In genomic region chr15:39157902-39158301, GRCh38 we compare ENCODE assay signal across 1 cellular context.
TF ChIP-seq lines count a peak whose summit lies in the region.

No MANE protein-coding gene starts in this region.

TF ChIP-seq in GM23338, 12 proteins besides CTCF, POLR2A, EP300 and RAD21 (continued from another document):
- no peak for TF ChIP-seq ZNF462 (CRISPR knock-in tag; IDR thresholded peaks at IDR 0.05)
- no peak for TF ChIP-seq EZH2phosphoT487 (IDR thresholded peaks at IDR 0.05; ENCODE audit: unreplicated experiment)
- TF ChIP-seq JUNB (IDR thresholded peaks at IDR 0.05; ENCODE audit: unreplicated experiment), result no peak
- TF ChIP-seq CREB1 (CRISPR knock-in tag; IDR thresholded peaks at IDR 0.05; ENCODE audit: low read depth), result no peak
- TF ChIP-seq ETS1 (IDR thresholded peaks at IDR 0.05), result no peak
- TF ChIP-seq ZNF331 (CRISPR knock-in tag; IDR thresholded peaks at IDR 0.05; ENCODE audit: low read depth), result no peak
- TF ChIP-seq STAT1 (IDR thresholded peaks at IDR 0.05; ENCODE audit: unreplicated experiment), result no peak
- no peak for TF ChIP-seq POLR2AphosphoS5 (IDR thresholded peaks at IDR 0.05; ENCODE audit: low read depth)
- no peak for TF ChIP-seq REST (IDR thresholded peaks at IDR 0.05; ENCODE audit: unreplicated experiment)
